Comparison of ENCODE assay signal across 8 cellular contexts in genomic region chr19:46717034-46717715, GRCh38. TPM values are rescaled to one million over a fixed set of nuclear protein-coding genes. Genes with fewer than 3 reads are reported as not detected.
DNase-seq lines count a peak whose midpoint lies in the region; ATAC-seq, FAIRE-seq and TF ChIP-seq lines count a peak whose summit lies in the region.

Gene PRKD2, minus strand, starts transcription at chr19:46717114. Its CDS starts 744 bp downstream, at chr19:46716370.

- POLR2A ChIA-PET in SK-N-SH (lab: Yijun Ruan, JAX): no interaction called here

- H3K4me2 ChIP-seq in SK-N-SH: peak within 1 kb of the TSS; percentile 91

- peaks cover 0 to 19% of the 10 kb centered on the region in 2 experiments; a peak in 2 of 4 replicates for H3K4me1 ChIP-seq in SK-N-SH (ENCODE audit: control insufficient read depth in 1 of 2, insufficient read depth in 2 of 2, low read depth in 1 of 2, low read length in 1 of 2)
- peaks cover 0 to 55% (median 22%) of the 10 kb centered on the region in 3 donors for H3K4me1 ChIP-seq in gastroesophageal sphincter
- peaks cover 48 to 57% of the 10 kb centered on the region in 2 experiments for H3K4me1 ChIP-seq in neutrophil (ENCODE audit: control insufficient read depth in 1 of 2, insufficient read depth in 1 of 2, low read depth in 1 of 2, low read length in 1 of 2)
- peaks cover 6 to 81% (median 74%) of the 10 kb centered on the region in 5 donors for H3K4me1 ChIP-seq in subcutaneous abdominal adipose tissue (ENCODE audit: control insufficient read depth in 5 of 5, insufficient read depth in 5 of 5, low read length in 5 of 5)

- H3K27me3 ChIP-seq in SK-N-SH (ENCODE audit: insufficient read depth) (no peaks in the 10 kb centered on the region), gastroesophageal sphincter (no peaks in the 10 kb centered on the region), neutrophil (no peaks in the 10 kb centered on the region), subcutaneous abdominal adipose tissue (ENCODE audit: control insufficient read depth in 5 of 5, insufficient read depth in 4 of 5, low read length in 5 of 5) (no peaks in the 10 kb centered on the region)

- WGBS in SK-N-SH (ENCODE audit: low lambda C conversion rate): 5% methylated on average over 17 of the region's 52 CpGs
- 0% methylated on average over 2 of the region's 52 CpGs; no CpG with 5 or more reads in 1 of the 2 donors for WGBS in gastroesophageal sphincter (ENCODE audit: low coverage in 1 of 2), 2 donors

- H3K36me3 ChIP-seq in KOPT-K1 (ENCODE audit: insufficient read depth, low read length): peaks cover 32% of the 10 kb centered on the region
- peaks cover 0 to 34% of the 10 kb centered on the region in 2 experiments for H3K36me3 ChIP-seq in SK-N-SH (replicated peaks in 1 of 2; ENCODE audit: control insufficient read depth in 1 of 2, insufficient read depth in 2 of 2, low read length in 1 of 2)
- H3K36me3 ChIP-seq in gastroesophageal sphincter: peaks cover 0 to 29% of the 10 kb centered on the region in 2 donors
- peaks cover 35% of the 10 kb centered on the region for H3K36me3 ChIP-seq in neutrophil
- H3K36me3 ChIP-seq in subcutaneous abdominal adipose tissue (ENCODE audit: control insufficient read depth in 5 of 5, insufficient read depth in 5 of 5, low read length in 5 of 5): peaks cover 0 to 35% (median 29%) of the 10 kb centered on the region in 5 donors

- no peak for TF ChIP-seq POLR2A in gastroesophageal sphincter (IDR thresholded peaks at IDR 0.05)

- H3K4me3 ChIP-seq in SK-N-SH (ENCODE audit: low read depth in 2 of 2, low read length in 1 of 2): peak within 1 kb of the TSS; percentile 85 to 88
- H3K4me3 ChIP-seq in gastroesophageal sphincter: peak within 1 kb of the TSS; percentile 78 to 87
- H3K4me3 ChIP-seq in neutrophil (ENCODE audit: low read depth in 1 of 2, low read length in 1 of 2): peak within 1 kb of the TSS; percentile 94 to 95
- H3K4me3 ChIP-seq in subcutaneous abdominal adipose tissue (ENCODE audit: low read depth in 1 of 5, low read length in 5 of 5): peak within 1 kb of the TSS; percentile 82 to 90 (median 83)

- peak; percentile 89 for ATAC-seq in gastroesophageal sphincter

- no peaks in the 10 kb centered on the region for H3K27me3 Mint-ChIP-seq in activated naive CD4-positive, alpha-beta T cell treated with anti-CD3 and anti-CD28 coated beads for 36 hours (ENCODE audit: low read depth)

- peak within 1 kb of the TSS; percentile 51; the same call in 1 of the 2 replicates for H2AFZ ChIP-seq in SK-N-SH (ENCODE audit: low read depth)

- peaks cover 44% of the 10 kb centered on the region for H3K79me2 ChIP-seq in SK-N-SH (ENCODE audit: insufficient read depth)

- peak; percentile 56 for FAIRE-seq in GM19239 (lab: Jason Lieb, UNC)

- H3K4me1 Mint-ChIP-seq in activated naive CD4-positive, alpha-beta T cell treated with anti-CD3 and anti-CD28 coated beads for 36 hours (ENCODE audit: low read depth): peaks cover 46% of the 10 kb centered on the region

- peak within 1 kb of the TSS; percentile 94 for H3K27ac Mint-ChIP-seq in activated naive CD4-positive, alpha-beta T cell treated with anti-CD3 and anti-CD28 coated beads for 36 hours

- H3K36me3 Mint-ChIP-seq in activated naive CD4-positive, alpha-beta T cell treated with anti-CD3 and anti-CD28 coated beads for 36 hours (ENCODE audit: low read depth): peaks cover 11% of the 10 kb centered on the region

- peak; percentile 55 to 57 for DNase-seq in AML-193 (lab: John Stamatoyannopoulos, UW)
- DNase-seq in GM19239 (ENCODE audit: insufficient read length, low spot score): peak; percentile 73
- DNase-seq in SK-N-SH: peak; percentile 98
- peak; percentile 93 for DNase-seq in activated naive CD4-positive, alpha-beta T cell treated with anti-CD3 and anti-CD28 coated beads for 36 hours

- H3K27ac ChIP-seq in KOPT-K1 (ENCODE audit: low read depth, low read length, poor library complexity, severe bottlenecking) (peak within 1 kb of the TSS; percentile 96), SK-N-SH (ENCODE audit: low read depth in 2 of 2, low read length in 1 of 2) (peak within 1 kb of the TSS; percentile 79 to 91), gastroesophageal sphincter (peak within 1 kb of the TSS; percentile 64 to 92 (median 90)), neutrophil (peak within 1 kb of the TSS; percentile 92), subcutaneous abdominal adipose tissue (ENCODE audit: low read depth, low read length) (peak within 1 kb of the TSS; percentile 93)

- no peaks in the 10 kb centered on the region for H4K20me1 ChIP-seq in SK-N-SH (ENCODE audit: insufficient read depth)

- intact Hi-C loops in activated naive CD4-positive, alpha-beta T cell treated with anti-CD3 and anti-CD28 coated beads for 36 hours (cut with micrococcal nuclease): loop anchor here (1.0 to 10.0 kb wide), 6 partner anchors 13 to 540 kb away; partner anchors contain the start of genes CCDC9, DACT3 and PPP5C

- H3K9me3 Mint-ChIP-seq in activated naive CD4-positive, alpha-beta T cell treated with anti-CD3 and anti-CD28 coated beads for 36 hours: no peaks in the 10 kb centered on the region

- H3K9me3 ChIP-seq in KOPT-K1 (ENCODE audit: insufficient read depth, low read length, poor library complexity, severe bottlenecking) (no peaks in the 10 kb centered on the region), SK-N-SH (no peaks in the 10 kb centered on the region), gastroesophageal sphincter (no peaks in the 10 kb centered on the region), neutrophil (no peaks in the 10 kb centered on the region), subcutaneous abdominal adipose tissue (ENCODE audit: control insufficient read depth in 5 of 5, low read length in 5 of 5) (no peaks in the 10 kb centered on the region)

- TF ChIP-seq RAD21 in SK-N-SH (IDR thresholded peaks at IDR 0.05; ENCODE audit: low read length): no peak

- CTCF ChIA-PET in SK-N-SH (lab: Yijun Ruan, JAX): interaction anchor here (8.4 kb wide), 1 partner anchor 12 kb away, joined by 58 read pairs; no protein-coding TSS in a partner anchor
- CTCF ChIA-PET in activated naive CD4-positive, alpha-beta T cell treated with anti-CD3 and anti-CD28 coated beads for 36 hours (lab: Charles Lee): no interaction called here

- peaks cover 22% of the 10 kb centered on the region for H3F3A ChIP-seq in SK-N-SH (replicated peaks; ENCODE audit: insufficient read depth)

- TF ChIP-seq EP300 in SK-N-SH (IDR thresholded peaks at IDR 0.05; ENCODE audit: borderline replicate concordance in 1 of 2, low read depth in 1 of 2, low read length in 1 of 2) (no peak), gastroesophageal sphincter (IDR thresholded peaks at IDR 0.05) (no peak)

- H3K9me2 ChIP-seq in SK-N-SH: no peaks in the 10 kb centered on the region

- H3K9ac ChIP-seq in SK-N-SH (peak within 1 kb of the TSS; percentile 88), subcutaneous abdominal adipose tissue (ENCODE audit: low read length in 5 of 5) (peak within 1 kb of the TSS; percentile 81 to 90 (median 86))

- TF ChIP-seq CTCF in SK-N-SH (IDR thresholded peaks at IDR 0.05): no peak
- TF ChIP-seq CTCF in gastroesophageal sphincter (IDR thresholded peaks at IDR 0.05): peak in 1 of 4 experiments; percentile 4
- TF ChIP-seq CTCF in neutrophil (IDR thresholded peaks at IDR 0.05): peak; percentile 32

- peak within 1 kb of the TSS; percentile 96 for H3K4me3 Mint-ChIP-seq in activated naive CD4-positive, alpha-beta T cell treated with anti-CD3 and anti-CD28 coated beads for 36 hours

TF ChIP-seq in SK-N-SH, 30 proteins besides CTCF, POLR2A, EP300 and RAD21:
- TF ChIP-seq YY1 (IDR thresholded peaks at IDR 0.05; ENCODE audit: low read depth) (no peak), ELF1 (IDR thresholded peaks at IDR 0.05) (peak; percentile 44; the same call in 1 of the 2 replicates), FOXM1 (IDR thresholded peaks at IDR 0.05; ENCODE audit: low read depth) (no peak), GABPA (IDR thresholded peaks at IDR 0.05; ENCODE audit: low read depth) (peak; percentile 51; the same call in 1 of the 2 replicates), MEF2A (IDR thresholded peaks at IDR 0.05; ENCODE audit: borderline replicate concordance, low read depth) (no peak), NRF1 (IDR thresholded peaks at IDR 0.05; ENCODE audit: low read depth, low read length) (no peak), PBX3 (IDR thresholded peaks at IDR 0.05) (peak; percentile 98), RFX5 (IDR thresholded peaks at IDR 0.05; ENCODE audit: low read length) (no peak), GATA2 (CRISPR knock-in tag; IDR thresholded peaks at IDR 0.05) (no peak), CHD2 (IDR thresholded peaks at IDR 0.05; ENCODE audit: low read length, partially characterized antibody) (peak; percentile 9)

RNA-seq across cellular contexts. Expression of gene PRKD2, which starts in this region (rescaled TPM):
- 14.1 and 21.4 TPM in 2 replicates for polyA plus RNA-seq in SK-N-SH (2012; rRNA removed)
- 12.2 and 20.2 TPM in 2 replicates for polyA plus RNA-seq in SK-N-SH (2012; cell fraction: cytosol; rRNA removed)
- polyA plus RNA-seq in SK-N-SH (2012; cell fraction: nucleus; rRNA removed): 47.3 and 60.3 TPM in 2 replicates
- 10 to 100 TPM; 62.2 to 62.3 TPM for total RNA-seq in activated naive CD4-positive, alpha-beta T cell treated with anti-CD3 and anti-CD28 coated beads for 36 hours
- total RNA-seq in gastroesophageal sphincter: 10 to 100 TPM; 15.2 to 33.6 (median 19.7) TPM

Comparison
In these comparisons a context has a peak if more than half of its experiments do, and no peak if none do; other contexts are left out.
1. Peak in every context shown above with its lines: DNase-seq, ATAC-seq, H3K4me3 ChIP-seq and H3K27ac ChIP-seq.